Comparison of ENCODE assay signal across 14 cellular contexts in genomic region chr1:200561856-200562214, GRCh38.
DNase-seq lines count a peak whose midpoint lies in the region; ATAC-seq and TF ChIP-seq lines count a peak whose summit lies in the region.
"Had no signal": no experiment of that assay in that cellular context is flagged by ENCODE, and none has a peak within 500 bp of the region (broad histone marks: within the 10 kb centered on the region; RNA-seq: fewer than 3 reads in every experiment).

No MANE protein-coding gene starts in this region.

- ATAC-seq in GM19351 (IDR thresholded peaks at IDR 0.05; ENCODE audit: unreplicated experiment): peak; percentile 30
- ATAC-seq in HG02870 (IDR thresholded peaks at IDR 0.05; ENCODE audit: unreplicated experiment): peak; percentile 33
- ATAC-seq: K562 had no signal

- H3K36me3 ChIP-seq in SK-N-MC (ENCODE audit: insufficient read depth, low read length): peaks cover 39% of the 10 kb centered on the region

- in situ Hi-C loops in GM13976 (cut with MboI; ENCODE audit: low sequenced_read_pairs, unreplicated experiment): no loop called here

- H3K27ac ChIP-seq in SK-N-MC: 0 out of 2 replicates have a peak overlapping the region, but pooled peaks have one; percentile 4

- H3K9ac ChIP-seq in SK-N-MC (ENCODE audit: insufficient read length): no peak overlapping the region

- H3K4me3 ChIP-seq in SK-N-MC: no peak overlapping the region
- H3K4me3 ChIP-seq: K562 had no signal

- DNase-seq in GM13976 (ENCODE audit: low spot score) (peak; percentile 18), SK-N-MC (ENCODE audit: low read depth, low spot score) (no peak), NCI-H526 treated with DMSO at 0.1 percent for 48 hours (lab: John Stamatoyannopoulos, UW) (no peak), NCI-H510A (lab: John Stamatoyannopoulos, UW) (no peak), middle frontal gyrus (ENCODE audit: extremely low spot score, low spot score) (no peak)
- DNase-seq in stimulated activated naive CD4-positive, alpha-beta T cell (lab: John Stamatoyannopoulos, UW): no peak
- DNase-seq: DMS153; NCI-H146; NCI-H774; stimulated activated CD4-positive, alpha-beta T cell treated with anti-CD3 and anti-CD28 coated beads, Interleukin-4, amount 100 ng/mL, for 24 hours; stimulated activated naive CD8-positive, alpha-beta T cell treated with anti-CD3 and anti-CD28 coated beads, Interleukin-15, Interleukin-2, amounts not matched to agents 100 U/mL and 50 U/mL, for 24 hours had no signal

- TF ChIP-seq CTCF in GM13976 (IDR thresholded peaks at IDR 0.05; ENCODE audit: borderline replicate concordance, control extremely low read depth, extremely low read depth, insufficient read depth, missing control alignments): no peak

- no peaks in the 10 kb centered on the region for H3K9me3 ChIP-seq in SK-N-MC (ENCODE audit: low read depth, low read length)
